In the genomic region with DNA sequence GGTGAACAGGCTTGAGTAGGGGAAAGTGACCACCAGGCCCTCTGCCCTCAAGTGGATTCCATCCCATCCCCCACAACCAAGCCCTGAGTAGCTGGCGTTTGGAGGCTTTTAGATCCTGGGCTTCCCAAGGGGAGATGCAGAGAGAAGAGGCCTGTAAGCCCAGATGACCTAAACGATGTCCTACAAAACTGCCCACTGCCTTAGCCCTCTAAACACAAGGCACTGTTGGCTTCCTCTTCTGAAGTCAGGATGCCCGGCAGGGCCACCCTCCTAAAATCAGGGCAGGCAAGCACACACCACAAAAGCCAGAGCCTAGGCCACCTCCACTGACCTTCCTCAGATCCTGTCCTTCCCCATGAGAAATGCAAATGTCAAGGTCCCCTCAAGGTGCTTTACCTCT, we compare ENCODE assay signal across 16 cellular contexts.
"Had no signal": no experiment of that assay in that cellular context is flagged by ENCODE, and none has a peak within 500 bp of the region (broad histone marks: within the 10 kb centered on the region; RNA-seq: fewer than 3 reads in every experiment).

No MANE protein-coding gene starts in this region.

- ATAC-seq: activated CD4-positive, alpha-beta T cell treated with anti-CD3 and anti-CD28 coated beads for 36 hours; activated naive CD4-positive, alpha-beta T cell treated with anti-CD3 and anti-CD28 coated beads, Interleukin-2, amount 50 U/mL, for 72 hours; activated T-cell treated with anti-CD3 and anti-CD28 coated beads, Interleukin-2, amount 50 U/mL, for 4 hours; body of pancreas; left lung; mucosa of descending colon; natural killer cell treated with Interleukin-12 subunit alpha and Interleukin-12 subunit beta and Interleukin-15 and Interleukin-18, amount 100 ng/mL, for 72 hours; sciatic nerve had no signal

- H3K36me3 ChIP-seq: left lung, tibial nerve had no signal

- H3K4me3 ChIP-seq: body of pancreas, left lung, mucosa of descending colon, tibial nerve had no signal

- H3K9me3 ChIP-seq: body of pancreas, left lung, mucosa of descending colon, tibial nerve had no signal

- H3K27me3 ChIP-seq: body of pancreas, tibial nerve had no signal

- H3K4me1 ChIP-seq: left lung had no signal

- DNase-seq: activated CD4-positive, alpha-beta memory T cell treated with anti-CD3 and anti-CD28 coated beads, Interleukin-2, amount 10 ng/mL, durations not matched to agents 7 days and 5 days; activated CD4-positive, alpha-beta T cell treated with anti-CD3 and anti-CD28 coated beads for 36 hours; activated gamma-delta T cell; activated T-cell treated with anti-CD3 and anti-CD28 coated beads, Interleukin-2, amount 50 U/mL, for 4 hours; effector CD8-positive, alpha-beta T cell; hippocampal formation; mucosa of descending colon; posterior cingulate gyrus; SIG-M5; stimulated activated CD4-positive, alpha-beta T cell treated with anti-CD3 and anti-CD28 coated beads, Interleukin-1b, Interleukin-23, amount 100 ng/mL, for 48 hours had no signal

- H3K27ac ChIP-seq: body of pancreas, left lung, tibial nerve had no signal
